ENCODE assay signal across 8 cellular contexts in the genomic region with DNA sequence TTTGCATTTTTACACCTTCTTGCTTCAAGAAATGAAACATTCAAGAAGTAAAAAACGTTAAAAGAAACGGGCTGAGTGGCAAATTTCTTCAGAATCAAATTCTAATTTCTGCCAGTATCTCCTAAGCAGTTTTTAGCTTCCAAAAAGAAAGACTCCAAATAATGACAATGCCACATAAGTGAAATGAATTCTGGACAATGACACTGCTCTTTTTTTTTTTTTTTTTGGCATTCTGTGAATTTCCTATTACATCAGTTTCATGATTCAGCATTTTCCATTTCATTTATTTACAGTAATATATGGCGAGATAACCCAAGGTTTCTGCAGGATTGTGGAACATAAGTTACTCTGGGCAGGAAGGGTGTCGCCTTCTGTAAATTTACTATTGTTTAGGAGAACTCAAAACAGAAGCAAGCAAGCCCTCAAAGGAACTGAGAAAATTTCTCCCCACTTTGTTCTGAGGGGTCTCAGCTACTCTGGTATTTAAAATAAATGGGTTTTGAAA. TPM values are rescaled to one million over a fixed set of nuclear protein-coding genes. Genes with fewer than 3 reads are reported as not detected.
DNase-seq lines count a peak whose midpoint lies in the region; ATAC-seq and TF ChIP-seq lines count a peak whose summit lies in the region.

No MANE protein-coding gene starts in this region.

- H4K8ac ChIP-seq in trophoblast cell (ENCODE audit: low read depth, low read length): no peak overlapping the region

- no peak overlapping the region for H3K9ac ChIP-seq in trophoblast cell (ENCODE audit: low read length)

- peak overlapping the region; percentile 100 for H3K4me3 Mint-ChIP-seq in endothelial cell (ENCODE audit: unreplicated experiment)

- WGBS in trophoblast cell (ENCODE audit: extremely low coverage, insufficient coverage, insufficient read length): no CpG with 5 or more reads among the region's 4 CpGs

- peaks cover 5% of the 10 kb centered on the region for H3K36me3 Mint-ChIP-seq in endothelial cell (ENCODE audit: low read depth, unreplicated experiment)

- H4K20me1 ChIP-seq in PC-9 (ENCODE audit: insufficient read depth): peaks cover 5% of the 10 kb centered on the region; the same call in 1 of the 2 replicates

- H2BK120ac ChIP-seq in trophoblast cell (ENCODE audit: insufficient read depth, low read length, poor library complexity): no peak overlapping the region

- no peak overlapping the region for H3K18ac ChIP-seq in trophoblast cell (ENCODE audit: low read length)

- no peaks in the 10 kb centered on the region for H3K9me3 ChIP-seq in PC-9 (ENCODE audit: insufficient read depth, low read depth)
- H3K9me3 ChIP-seq in trophoblast cell (ENCODE audit: insufficient read depth, low read depth, low read length): no peaks in the 10 kb centered on the region

- no TSS peak for BruUV-seq in PC-9 (replicated peaks; lab: Mats Ljungman, UMichigan)

- no peaks in the 10 kb centered on the region for H3K9me3 Mint-ChIP-seq in endothelial cell (ENCODE audit: unreplicated experiment)

- peak overlapping the region; percentile 95 for H3K27ac Mint-ChIP-seq in endothelial cell (ENCODE audit: unreplicated experiment)

- ATAC-seq in GM18858 (IDR thresholded peaks at IDR 0.05; ENCODE audit: unreplicated experiment) (no peak), HG03565 (IDR thresholded peaks at IDR 0.05; ENCODE audit: unreplicated experiment) (no peak)

- H3K14ac ChIP-seq in trophoblast cell (ENCODE audit: low read length): no peak overlapping the region

- no peak overlapping the region for H2BK5ac ChIP-seq in trophoblast cell (ENCODE audit: low read depth, low read length, poor library complexity)

- peaks cover 16% of the 10 kb centered on the region; the same call in 1 of the 2 replicates for H3F3A ChIP-seq in PC-9 (ENCODE audit: insufficient read depth, low read depth)

- no peak overlapping the region for H3K4ac ChIP-seq in trophoblast cell (ENCODE audit: low read depth, low read length)

- CTCF ChIA-PET in PC-9 (lab: Charles Lee): no interaction called here

- intact Hi-C loops in PC-9 (cut with micrococcal nuclease; ENCODE audit: unreplicated experiment): no loop called here

- H3K27ac ChIP-seq in PC-9: peak overlapping the region; percentile 72
- no peak overlapping the region for H3K27ac ChIP-seq in trophoblast cell (ENCODE audit: low read depth, low read length)

- no peak overlapping the region for H2AK5ac ChIP-seq in trophoblast cell (ENCODE audit: low read length)

- no peaks in the 10 kb centered on the region for H3K9me2 ChIP-seq in PC-9 (ENCODE audit: insufficient read depth)

- no peaks in the 10 kb centered on the region for H3K36me3 ChIP-seq in PC-9 (ENCODE audit: low read depth)
- no peaks in the 10 kb centered on the region for H3K36me3 ChIP-seq in trophoblast cell (ENCODE audit: control insufficient read depth in 1 of 2, insufficient read depth in 2 of 2, low read length in 2 of 2)

- peaks cover 19% of the 10 kb centered on the region for H3K27me3 Mint-ChIP-seq in endothelial cell (ENCODE audit: unreplicated experiment)

- H3K23ac ChIP-seq in trophoblast cell (ENCODE audit: low read length): no peak overlapping the region

- H3K4me2 ChIP-seq in PC-9 (peak overlapping the region; percentile 89), trophoblast cell (ENCODE audit: low read length) (peak overlapping the region; percentile 95)

- POLR2A ChIA-PET in PC-9 (lab: Charles Lee; ENCODE audit: unreplicated experiment): interaction anchor here (0.5 kb wide), 1 partner anchor 87 kb away, joined by 4 read pairs; no protein-coding TSS in a partner anchor

- TF ChIP-seq CTCF in GM12864 (IDR thresholded peaks at IDR 0.05; ENCODE audit: low read depth, low read length, missing control alignments): no peak
- no peak for TF ChIP-seq CTCF in PC-9 (conservative IDR thresholded peaks at IDR 0.05)
- TF ChIP-seq CTCF in endothelial cell (IDR thresholded peaks at IDR 0.05; ENCODE audit: unreplicated experiment): no peak
- no peak for TF ChIP-seq CTCF in GM10266 (IDR thresholded peaks at IDR 0.05; ENCODE audit: control insufficient read depth, insufficient read depth, low read depth, missing control alignments)

- H3K27me3 ChIP-seq in PC-9 (ENCODE audit: insufficient read depth, low read depth) (no peaks in the 10 kb centered on the region), trophoblast cell (ENCODE audit: insufficient read depth, low read length) (peaks cover 3% of the 10 kb centered on the region)

- no peak overlapping the region for H2BK12ac ChIP-seq in trophoblast cell (ENCODE audit: low read length)

- no peak overlapping the region for H4K91ac ChIP-seq in trophoblast cell (ENCODE audit: low read depth, low read length)

- no peak overlapping the region for H4K12ac ChIP-seq in trophoblast cell (ENCODE audit: low read depth, low read length)

- DNase-seq in GM12864 (ENCODE audit: low read depth): no peak
- DNase-seq in PC-9: peak in 1 of 2 experiments; percentile 64
- DNase-seq in endothelial cell (ENCODE audit: low spot score): no peak
- peak in 1 of 2 donors; percentile 33 for DNase-seq in trophoblast cell
- DNase-seq in NCI-H2196 treated with DMSO at 0.1 percent for 48 hours (lab: John Stamatoyannopoulos, UW; ENCODE audit: unreplicated experiment): no peak
- DNase-seq in GM10266 (ENCODE audit: extremely low spot score): no peak

- peaks cover 55% of the 10 kb centered on the region for H3K4me1 Mint-ChIP-seq in endothelial cell (ENCODE audit: unreplicated experiment)

- H3K79me2 ChIP-seq in PC-9 (ENCODE audit: low read depth) (peaks cover 33% of the 10 kb centered on the region), trophoblast cell (ENCODE audit: control insufficient read depth, insufficient read depth, low read length, poor library complexity) (no peaks in the 10 kb centered on the region)

- H3K4me3 ChIP-seq in GM12864 (ENCODE audit: low read depth, low read length) (peak overlapping the region; percentile 58), PC-9 (peak overlapping the region; percentile 86), trophoblast cell (ENCODE audit: low read depth, low read length) (no peak overlapping the region)

- H2AFZ ChIP-seq in PC-9 (peak overlapping the region; percentile 81; the same call in 1 of the 2 replicates), trophoblast cell (ENCODE audit: insufficient read depth, low read length, poor library complexity) (no peak overlapping the region)

- H3K4me1 ChIP-seq in PC-9 (replicated peaks; ENCODE audit: insufficient read depth): peaks cover 21% of the 10 kb centered on the region
- peaks cover 5 to 10% of the 10 kb centered on the region in 2 experiments for H3K4me1 ChIP-seq in trophoblast cell (ENCODE audit: control insufficient read depth in 1 of 2, insufficient read depth in 2 of 2, low read length in 2 of 2)

- H3K79me1 ChIP-seq in trophoblast cell (ENCODE audit: low read length): no peaks in the 10 kb centered on the region

RNA-seq across cellular contexts. Expression of a gene that starts 1.3 kb away (rescaled TPM):
- total RNA-seq in PC-9 (2021) (78.4 and 79.2 TPM in 2 replicates), endothelial cell (ENCODE audit: unreplicated experiment) (91.8 TPM)
- 18.8 and 19.1 TPM in 2 replicates for polyA plus RNA-seq in trophoblast cell (2013)

RNA-seq across cellular contexts. Expression of a gene that starts 52.5 kb away (rescaled TPM):
- total RNA-seq in PC-9 (2021) (40.5 and 44.2 TPM in 2 replicates), endothelial cell (ENCODE audit: unreplicated experiment) (22.5 TPM)
- polyA plus RNA-seq in trophoblast cell (2013): 18.9 and 19.4 TPM in 2 replicates
